Comparison of ENCODE assay signal across 27 cellular contexts in genomic region chr2:51490576-51491234, GRCh38.
A peak's percentile ranks its signal among the peaks of the same experiment; 100 is the strongest.
DNase-seq lines count a peak whose midpoint lies in the region; ATAC-seq and TF ChIP-seq lines count a peak whose summit lies in the region.
"Had no signal": no experiment of that assay in that cellular context is flagged by ENCODE, and none has a peak within 500 bp of the region (broad histone marks: within the 10 kb centered on the region; RNA-seq: fewer than 3 reads in every experiment).

No MANE protein-coding gene starts in this region.

- DNase-seq in NCI-H524 (lab: John Stamatoyannopoulos, UW) (peak; percentile 17 to 66), NCI-H524 treated with DMSO at 0.1 percent for 48 hours (lab: John Stamatoyannopoulos, UW) (no peak), NCI-H1417 treated with DMSO at 0.1 percent for 48 hours (lab: John Stamatoyannopoulos, UW) (peak; percentile 16), NCI-H69 (lab: John Stamatoyannopoulos, UW) (peak; percentile 98), myocyte (ENCODE audit: low read depth) (peak; percentile 66), left lung (no peak), CD1c-positive myeloid dendritic cell (ENCODE audit: extremely low spot score) (no peak), DMS114 treated with DMSO at 0.1 percent for 48 hours (lab: John Stamatoyannopoulos, UW; ENCODE audit: unreplicated experiment) (no peak)
- DNase-seq: activated CD4-positive, alpha-beta T cell treated with anti-CD3 and anti-CD28 coated beads for 48 hours; activated naive CD4-positive, alpha-beta T cell treated with anti-CD3 and anti-CD28 coated beads, Interleukin-2, amount 10 ng/mL, durations not matched to agents 7 days and 5 days; activated T-cell treated with anti-CD3 and anti-CD28 coated beads, Interleukin-2, amount 50 U/mL, for 48 hours; anterior cingulate cortex; cerebellar nuclear complex; H7; left ventricle myocardium superior; MM.1S; mucosa of descending colon; NCI-H2029 treated with DMSO at 0.1 percent for 48 hours; NK-92 treated with Interleukin-12 subunit alpha and Interleukin-12 subunit beta, amount 100 ng/mL, for 24 hours; posterior cingulate gyrus; sigmoid colon; stimulated activated CD4-positive, alpha-beta T cell treated with anti-CD3 and anti-CD28 coated beads, Interleukin-15, amount 100 ng/mL, for 24 hours; T-helper 2 cell; trophoblast cell had no signal

- intact Hi-C loops in left lung (cut with DNase I), result no loop called here

- no peak for ATAC-seq in left lung
- ATAC-seq: A549, left ventricle myocardium superior, mucosa of descending colon, Panc1 had no signal

- no peak for TF ChIP-seq CTCF in left lung (IDR thresholded peaks at IDR 0.05)

- no peaks in the 10 kb centered on the region for H3K4me1 ChIP-seq in left lung
- H3K4me1 ChIP-seq: A549, sigmoid colon had no signal

- H3K9me3 ChIP-seq in left lung, result no peaks in the 10 kb centered on the region
- H3K9me3 ChIP-seq: mucosa of descending colon, sigmoid colon had no signal

- no peaks in the 10 kb centered on the region for H3K36me3 ChIP-seq in left lung
- H3K36me3 ChIP-seq: sigmoid colon had no signal

- H3K4me3 ChIP-seq in left lung, result no peak overlapping the region
- H3K4me3 ChIP-seq: A549, mucosa of descending colon, sigmoid colon had no signal

- no peaks in the 10 kb centered on the region for H3K27me3 ChIP-seq in left lung
- H3K27me3 ChIP-seq: sigmoid colon had no signal

- no peak overlapping the region for H3K27ac ChIP-seq in left lung
- H3K27ac ChIP-seq: A549, epithelial cell of prostate, sigmoid colon had no signal

Comparison
In these comparisons a context has a peak if more than half of its experiments do, and no peak if none do; other contexts are left out.
1. DNase-seq: peak in NCI-H524 (2 of 2), NCI-H1417 treated with DMSO at 0.1 percent for 48 hours (single experiment), NCI-H69 (single experiment) and myocyte (single experiment); none in NCI-H524 treated with DMSO at 0.1 percent for 48 hours (single experiment), left lung (0 of 2), CD1c-positive myeloid dendritic cell (single experiment) and DMS114 treated with DMSO at 0.1 percent for 48 hours (single experiment).